Comparison of ENCODE assay signal across 2 cellular contexts in the genomic region with DNA sequence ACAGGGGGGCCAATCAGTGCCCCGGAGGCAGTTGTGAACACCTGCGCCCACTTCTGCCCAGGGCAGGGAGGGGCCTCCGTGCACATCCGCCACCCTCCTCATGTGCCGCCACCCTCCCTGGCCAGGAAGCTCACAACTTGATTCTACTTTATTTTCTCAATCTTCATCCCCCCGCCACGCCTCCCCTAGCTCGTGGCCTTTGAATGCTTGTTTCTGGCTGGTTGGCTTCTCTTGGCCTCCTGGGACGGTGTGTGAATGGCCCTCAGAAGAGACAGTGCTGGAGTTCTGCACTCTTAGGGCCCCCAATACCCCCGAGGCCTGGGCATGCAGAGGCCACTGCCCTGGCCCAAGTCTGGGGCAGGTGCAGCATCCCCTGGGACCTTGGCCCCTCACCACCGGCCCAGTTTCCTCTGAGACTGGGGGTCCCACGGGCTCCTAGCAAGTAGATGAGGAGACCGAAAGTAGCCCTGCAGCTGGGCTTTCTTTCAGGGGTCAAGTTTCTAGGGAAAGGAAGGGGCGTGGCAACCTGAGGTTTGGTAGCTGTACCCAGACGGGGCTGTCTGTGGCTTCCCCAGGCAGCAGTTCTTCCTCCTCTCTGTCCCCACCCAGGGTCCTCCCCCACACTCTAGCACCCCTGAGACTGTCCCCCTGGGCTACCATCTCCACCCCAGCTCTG.
TF ChIP-seq lines count a peak whose summit lies in the region.

No MANE protein-coding gene starts in this region.

TF ChIP-seq in A549, 52 proteins besides CTCF, POLR2A, EP300 and RAD21 (continued from another document):
- TF ChIP-seq GATA3 (IDR thresholded peaks at IDR 0.05; ENCODE audit: borderline replicate concordance) (no peak), BHLHE40 (IDR thresholded peaks at IDR 0.05; ENCODE audit: low read depth, low read length) (no peak), RCOR1 (IDR thresholded peaks at IDR 0.05; ENCODE audit: low read depth, low read length) (no peak), CHD2 (IDR thresholded peaks at IDR 0.05; ENCODE audit: low read length, partially characterized antibody) (no peak), JUNB (IDR thresholded peaks at IDR 0.05) (no peak), POLR2AphosphoS2 (conservative IDR thresholded peaks at IDR 0.05; ENCODE audit: low read length) (no peak), PHF8 (IDR thresholded peaks at IDR 0.05; ENCODE audit: borderline replicate concordance, low read depth) (no peak), KDM1A (IDR thresholded peaks at IDR 0.05; ENCODE audit: low read depth) (no peak), CBX8 (IDR thresholded peaks at IDR 0.05) (no peak), MAFK (IDR thresholded peaks at IDR 0.05; ENCODE audit: partially characterized antibody) (no peak)
- TF ChIP-seq, protein P1, sequence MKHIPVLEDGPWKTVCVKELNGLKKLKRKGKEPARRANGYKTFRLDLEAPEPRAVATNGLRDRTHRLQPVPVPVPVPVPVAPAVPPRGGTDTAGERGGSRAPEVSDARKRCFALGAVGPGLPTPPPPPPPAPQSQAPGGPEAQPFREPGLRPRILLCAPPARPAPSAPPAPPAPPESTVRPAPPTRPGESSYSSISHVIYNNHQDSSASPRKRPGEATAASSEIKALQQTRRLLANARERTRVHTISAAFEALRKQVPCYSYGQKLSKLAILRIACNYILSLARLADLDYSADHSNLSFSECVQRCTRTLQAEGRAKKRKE (CRISPR knock-in tag; IDR thresholded peaks at IDR 0.05; ENCODE audit: low read depth): no peak
- TF ChIP-seq, protein P2, sequence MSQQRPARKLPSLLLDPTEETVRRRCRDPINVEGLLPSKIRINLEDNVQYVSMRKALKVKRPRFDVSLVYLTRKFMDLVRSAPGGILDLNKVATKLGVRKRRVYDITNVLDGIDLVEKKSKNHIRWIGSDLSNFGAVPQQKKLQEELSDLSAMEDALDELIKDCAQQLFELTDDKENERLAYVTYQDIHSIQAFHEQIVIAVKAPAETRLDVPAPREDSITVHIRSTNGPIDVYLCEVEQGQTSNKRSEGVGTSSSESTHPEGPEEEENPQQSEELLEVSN (IDR thresholded peaks at IDR 0.05; ENCODE audit: borderline replicate concordance, low read depth): no peak
- TF ChIP-seq, protein P3, sequence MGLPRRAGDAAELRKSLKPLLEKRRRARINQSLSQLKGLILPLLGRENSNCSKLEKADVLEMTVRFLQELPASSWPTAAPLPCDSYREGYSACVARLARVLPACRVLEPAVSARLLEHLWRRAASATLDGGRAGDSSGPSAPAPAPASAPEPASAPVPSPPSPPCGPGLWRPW (IDR thresholded peaks at IDR 0.05): no peak

TF ChIP-seq in HEK293, 187 proteins besides CTCF, POLR2A, EP300 and RAD21:
- TF ChIP-seq, protein P4, sequence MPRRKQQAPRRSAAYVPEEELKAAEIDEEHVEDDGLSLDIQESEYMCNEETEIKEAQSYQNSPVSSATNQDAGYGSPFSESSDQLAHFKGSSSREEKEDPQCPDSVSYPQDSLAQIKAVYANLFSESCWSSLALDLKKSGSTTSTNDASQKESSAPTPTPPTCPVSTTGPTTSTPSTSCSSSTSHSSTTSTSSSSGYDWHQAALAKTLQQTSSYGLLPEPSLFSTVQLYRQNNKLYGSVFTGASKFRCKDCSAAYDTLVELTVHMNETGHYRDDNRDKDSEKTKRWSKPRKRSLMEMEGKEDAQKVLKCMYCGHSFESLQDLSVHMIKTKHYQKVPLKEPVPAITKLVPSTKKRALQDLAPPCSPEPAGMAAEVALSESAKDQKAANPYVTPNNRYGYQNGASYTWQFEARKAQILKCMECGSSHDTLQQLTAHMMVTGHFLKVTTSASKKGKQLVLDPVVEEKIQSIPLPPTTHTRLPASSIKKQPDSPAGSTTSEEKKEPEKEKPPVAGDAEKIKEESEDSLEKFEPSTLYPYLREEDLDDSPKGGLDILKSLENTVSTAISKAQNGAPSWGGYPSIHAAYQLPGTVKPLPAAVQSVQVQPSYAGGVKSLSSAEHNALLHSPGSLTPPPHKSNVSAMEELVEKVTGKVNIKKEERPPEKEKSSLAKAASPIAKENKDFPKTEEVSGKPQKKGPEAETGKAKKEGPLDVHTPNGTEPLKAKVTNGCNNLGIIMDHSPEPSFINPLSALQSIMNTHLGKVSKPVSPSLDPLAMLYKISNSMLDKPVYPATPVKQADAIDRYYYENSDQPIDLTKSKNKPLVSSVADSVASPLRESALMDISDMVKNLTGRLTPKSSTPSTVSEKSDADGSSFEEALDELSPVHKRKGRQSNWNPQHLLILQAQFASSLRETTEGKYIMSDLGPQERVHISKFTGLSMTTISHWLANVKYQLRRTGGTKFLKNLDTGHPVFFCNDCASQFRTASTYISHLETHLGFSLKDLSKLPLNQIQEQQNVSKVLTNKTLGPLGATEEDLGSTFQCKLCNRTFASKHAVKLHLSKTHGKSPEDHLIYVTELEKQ (tag by site-specific recombination; IDR thresholded peaks at IDR 0.05; ENCODE audit: borderline replicate concordance): no peak
- TF ChIP-seq EGR2 (tag by site-specific recombination; IDR thresholded peaks at IDR 0.05; ENCODE audit: low read depth) (no peak), KLF1 (tag by site-specific recombination; IDR thresholded peaks at IDR 0.05) (peak; percentile 48; the same call in 1 of the 2 replicates), ZNF10 (tag by site-specific recombination; IDR thresholded peaks at IDR 0.05) (no peak), ZNF747 (tag by site-specific recombination; IDR thresholded peaks at IDR 0.05) (no peak), ZNF777 (tag by site-specific recombination; IDR thresholded peaks at IDR 0.05; ENCODE audit: borderline replicate concordance) (no peak), YY2 (tag by site-specific recombination; IDR thresholded peaks at IDR 0.05) (no peak), ZNF843 (tag by site-specific recombination; IDR thresholded peaks at IDR 0.05) (no peak), ZNF514 (tag by site-specific recombination; IDR thresholded peaks at IDR 0.05) (no peak), BCL11B (tag by site-specific recombination; IDR thresholded peaks at IDR 0.05; ENCODE audit: low read depth) (no peak), ZNF610 (tag by site-specific recombination; IDR thresholded peaks at IDR 0.05; ENCODE audit: borderline replicate concordance) (no peak), ZNF501 (tag by site-specific recombination; IDR thresholded peaks at IDR 0.05) (no peak), GLI4 (tag by site-specific recombination; IDR thresholded peaks at IDR 0.05) (no peak), KLF9 (tag by site-specific recombination; IDR thresholded peaks at IDR 0.05; ENCODE audit: low read depth) (peak; percentile 60; the same call in 1 of the 2 replicates), ZBTB8A (tag by site-specific recombination; IDR thresholded peaks at IDR 0.05) (no peak), ZNF621 (tag by site-specific recombination; IDR thresholded peaks at IDR 0.05) (no peak), ZNF654 (tag by site-specific recombination; IDR thresholded peaks at IDR 0.05; ENCODE audit: low read depth) (no peak), SCRT2 (tag by site-specific recombination; IDR thresholded peaks at IDR 0.05) (no peak)
- TF ChIP-seq, protein P5, sequence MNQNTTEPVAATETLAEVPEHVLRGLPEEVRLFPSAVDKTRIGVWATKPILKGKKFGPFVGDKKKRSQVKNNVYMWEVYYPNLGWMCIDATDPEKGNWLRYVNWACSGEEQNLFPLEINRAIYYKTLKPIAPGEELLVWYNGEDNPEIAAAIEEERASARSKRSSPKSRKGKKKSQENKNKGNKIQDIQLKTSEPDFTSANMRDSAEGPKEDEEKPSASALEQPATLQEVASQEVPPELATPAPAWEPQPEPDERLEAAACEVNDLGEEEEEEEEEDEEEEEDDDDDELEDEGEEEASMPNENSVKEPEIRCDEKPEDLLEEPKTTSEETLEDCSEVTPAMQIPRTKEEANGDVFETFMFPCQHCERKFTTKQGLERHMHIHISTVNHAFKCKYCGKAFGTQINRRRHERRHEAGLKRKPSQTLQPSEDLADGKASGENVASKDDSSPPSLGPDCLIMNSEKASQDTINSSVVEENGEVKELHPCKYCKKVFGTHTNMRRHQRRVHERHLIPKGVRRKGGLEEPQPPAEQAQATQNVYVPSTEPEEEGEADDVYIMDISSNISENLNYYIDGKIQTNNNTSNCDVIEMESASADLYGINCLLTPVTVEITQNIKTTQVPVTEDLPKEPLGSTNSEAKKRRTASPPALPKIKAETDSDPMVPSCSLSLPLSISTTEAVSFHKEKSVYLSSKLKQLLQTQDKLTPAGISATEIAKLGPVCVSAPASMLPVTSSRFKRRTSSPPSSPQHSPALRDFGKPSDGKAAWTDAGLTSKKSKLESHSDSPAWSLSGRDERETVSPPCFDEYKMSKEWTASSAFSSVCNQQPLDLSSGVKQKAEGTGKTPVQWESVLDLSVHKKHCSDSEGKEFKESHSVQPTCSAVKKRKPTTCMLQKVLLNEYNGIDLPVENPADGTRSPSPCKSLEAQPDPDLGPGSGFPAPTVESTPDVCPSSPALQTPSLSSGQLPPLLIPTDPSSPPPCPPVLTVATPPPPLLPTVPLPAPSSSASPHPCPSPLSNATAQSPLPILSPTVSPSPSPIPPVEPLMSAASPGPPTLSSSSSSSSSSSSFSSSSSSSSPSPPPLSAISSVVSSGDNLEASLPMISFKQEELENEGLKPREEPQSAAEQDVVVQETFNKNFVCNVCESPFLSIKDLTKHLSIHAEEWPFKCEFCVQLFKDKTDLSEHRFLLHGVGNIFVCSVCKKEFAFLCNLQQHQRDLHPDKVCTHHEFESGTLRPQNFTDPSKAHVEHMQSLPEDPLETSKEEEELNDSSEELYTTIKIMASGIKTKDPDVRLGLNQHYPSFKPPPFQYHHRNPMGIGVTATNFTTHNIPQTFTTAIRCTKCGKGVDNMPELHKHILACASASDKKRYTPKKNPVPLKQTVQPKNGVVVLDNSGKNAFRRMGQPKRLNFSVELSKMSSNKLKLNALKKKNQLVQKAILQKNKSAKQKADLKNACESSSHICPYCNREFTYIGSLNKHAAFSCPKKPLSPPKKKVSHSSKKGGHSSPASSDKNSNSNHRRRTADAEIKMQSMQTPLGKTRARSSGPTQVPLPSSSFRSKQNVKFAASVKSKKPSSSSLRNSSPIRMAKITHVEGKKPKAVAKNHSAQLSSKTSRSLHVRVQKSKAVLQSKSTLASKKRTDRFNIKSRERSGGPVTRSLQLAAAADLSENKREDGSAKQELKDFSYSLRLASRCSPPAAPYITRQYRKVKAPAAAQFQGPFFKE (tag by site-specific recombination; IDR thresholded peaks at IDR 0.05; ENCODE audit: borderline replicate concordance): no peak
- TF ChIP-seq, protein P6, sequence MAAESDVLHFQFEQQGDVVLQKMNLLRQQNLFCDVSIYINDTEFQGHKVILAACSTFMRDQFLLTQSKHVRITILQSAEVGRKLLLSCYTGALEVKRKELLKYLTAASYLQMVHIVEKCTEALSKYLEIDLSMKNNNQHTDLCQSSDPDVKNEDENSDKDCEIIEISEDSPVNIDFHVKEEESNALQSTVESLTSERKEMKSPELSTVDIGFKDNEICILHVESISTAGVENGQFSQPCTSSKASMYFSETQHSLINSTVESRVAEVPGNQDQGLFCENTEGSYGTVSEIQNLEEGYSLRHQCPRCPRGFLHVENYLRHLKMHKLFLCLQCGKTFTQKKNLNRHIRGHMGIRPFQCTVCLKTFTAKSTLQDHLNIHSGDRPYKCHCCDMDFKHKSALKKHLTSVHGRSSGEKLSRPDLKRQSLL (tag by site-specific recombination; IDR thresholded peaks at IDR 0.05): no peak
- TF ChIP-seq, protein P7, sequence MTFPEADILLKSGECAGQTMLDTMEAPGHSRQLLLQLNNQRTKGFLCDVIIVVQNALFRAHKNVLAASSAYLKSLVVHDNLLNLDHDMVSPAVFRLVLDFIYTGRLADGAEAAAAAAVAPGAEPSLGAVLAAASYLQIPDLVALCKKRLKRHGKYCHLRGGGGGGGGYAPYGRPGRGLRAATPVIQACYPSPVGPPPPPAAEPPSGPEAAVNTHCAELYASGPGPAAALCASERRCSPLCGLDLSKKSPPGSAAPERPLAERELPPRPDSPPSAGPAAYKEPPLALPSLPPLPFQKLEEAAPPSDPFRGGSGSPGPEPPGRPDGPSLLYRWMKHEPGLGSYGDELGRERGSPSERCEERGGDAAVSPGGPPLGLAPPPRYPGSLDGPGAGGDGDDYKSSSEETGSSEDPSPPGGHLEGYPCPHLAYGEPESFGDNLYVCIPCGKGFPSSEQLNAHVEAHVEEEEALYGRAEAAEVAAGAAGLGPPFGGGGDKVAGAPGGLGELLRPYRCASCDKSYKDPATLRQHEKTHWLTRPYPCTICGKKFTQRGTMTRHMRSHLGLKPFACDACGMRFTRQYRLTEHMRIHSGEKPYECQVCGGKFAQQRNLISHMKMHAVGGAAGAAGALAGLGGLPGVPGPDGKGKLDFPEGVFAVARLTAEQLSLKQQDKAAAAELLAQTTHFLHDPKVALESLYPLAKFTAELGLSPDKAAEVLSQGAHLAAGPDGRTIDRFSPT (tag by site-specific recombination; IDR thresholded peaks at IDR 0.05): no peak
- TF ChIP-seq, protein P8, sequence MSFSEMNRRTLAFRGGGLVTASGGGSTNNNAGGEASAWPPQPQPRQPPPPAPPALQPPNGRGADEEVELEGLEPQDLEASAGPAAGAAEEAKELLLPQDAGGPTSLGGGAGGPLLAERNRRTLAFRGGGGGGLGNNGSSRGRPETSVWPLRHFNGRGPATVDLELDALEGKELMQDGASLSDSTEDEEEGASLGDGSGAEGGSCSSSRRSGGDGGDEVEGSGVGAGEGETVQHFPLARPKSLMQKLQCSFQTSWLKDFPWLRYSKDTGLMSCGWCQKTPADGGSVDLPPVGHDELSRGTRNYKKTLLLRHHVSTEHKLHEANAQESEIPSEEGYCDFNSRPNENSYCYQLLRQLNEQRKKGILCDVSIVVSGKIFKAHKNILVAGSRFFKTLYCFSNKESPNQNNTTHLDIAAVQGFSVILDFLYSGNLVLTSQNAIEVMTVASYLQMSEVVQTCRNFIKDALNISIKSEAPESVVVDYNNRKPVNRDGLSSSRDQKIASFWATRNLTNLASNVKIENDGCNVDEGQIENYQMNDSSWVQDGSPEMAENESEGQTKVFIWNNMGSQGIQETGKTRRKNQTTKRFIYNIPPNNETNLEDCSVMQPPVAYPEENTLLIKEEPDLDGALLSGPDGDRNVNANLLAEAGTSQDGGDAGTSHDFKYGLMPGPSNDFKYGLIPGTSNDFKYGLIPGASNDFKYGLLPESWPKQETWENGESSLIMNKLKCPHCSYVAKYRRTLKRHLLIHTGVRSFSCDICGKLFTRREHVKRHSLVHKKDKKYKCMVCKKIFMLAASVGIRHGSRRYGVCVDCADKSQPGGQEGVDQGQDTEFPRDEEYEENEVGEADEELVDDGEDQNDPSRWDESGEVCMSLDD (tag by site-specific recombination; IDR thresholded peaks at IDR 0.05): 0 out of 2 replicates have a peak, but pooled peaks have one; percentile 2
